ENCODE assay signal across 1 cellular context in the genomic region with DNA sequence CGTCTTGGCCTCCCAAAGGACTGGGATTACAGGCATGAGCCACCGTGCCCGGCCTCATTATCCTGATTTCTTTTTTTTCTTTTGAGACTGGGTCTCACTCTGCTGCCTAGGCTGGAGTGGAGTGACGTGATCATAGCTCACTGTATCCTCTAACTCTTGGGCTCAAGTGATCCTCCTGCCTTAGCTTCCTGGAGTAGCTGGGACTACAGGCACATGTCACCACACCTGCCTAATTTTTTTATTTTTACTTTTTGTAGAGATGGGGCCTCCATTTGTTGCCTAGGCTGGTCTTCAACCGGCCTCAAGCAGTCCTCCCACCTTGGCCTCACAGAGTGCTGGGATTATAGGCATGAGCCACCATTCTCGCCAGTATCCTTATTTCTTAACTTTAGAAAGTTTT.
TF ChIP-seq lines count a peak whose summit lies in the region.

No MANE protein-coding gene starts in this region.

TF ChIP-seq in HepG2, 621 proteins besides CTCF, POLR2A, EP300 and RAD21:
- 0 out of 2 replicates have a peak, but pooled peaks have one; percentile 20 for TF ChIP-seq NFKBIZ (CRISPR knock-in tag; IDR thresholded peaks at IDR 0.05)
- TF ChIP-seq, protein P1, sequence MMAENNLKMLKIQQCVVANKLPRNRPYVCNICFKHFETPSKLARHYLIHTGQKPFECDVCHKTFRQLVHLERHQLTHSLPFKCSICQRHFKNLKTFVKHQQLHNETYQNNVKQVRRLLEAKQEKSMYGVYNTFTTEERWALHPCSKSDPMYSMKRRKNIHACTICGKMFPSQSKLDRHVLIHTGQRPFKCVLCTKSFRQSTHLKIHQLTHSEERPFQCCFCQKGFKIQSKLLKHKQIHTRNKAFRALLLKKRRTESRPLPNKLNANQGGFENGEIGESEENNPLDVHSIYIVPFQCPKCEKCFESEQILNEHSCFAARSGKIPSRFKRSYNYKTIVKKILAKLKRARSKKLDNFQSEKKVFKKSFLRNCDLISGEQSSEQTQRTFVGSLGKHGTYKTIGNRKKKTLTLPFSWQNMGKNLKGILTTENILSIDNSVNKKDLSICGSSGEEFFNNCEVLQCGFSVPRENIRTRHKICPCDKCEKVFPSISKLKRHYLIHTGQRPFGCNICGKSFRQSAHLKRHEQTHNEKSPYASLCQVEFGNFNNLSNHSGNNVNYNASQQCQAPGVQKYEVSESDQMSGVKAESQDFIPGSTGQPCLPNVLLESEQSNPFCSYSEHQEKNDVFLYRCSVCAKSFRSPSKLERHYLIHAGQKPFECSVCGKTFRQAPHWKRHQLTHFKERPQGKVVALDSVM (CRISPR knock-in tag; IDR thresholded peaks at IDR 0.05): peak; percentile 67
- TF ChIP-seq GATA4 (IDR thresholded peaks at IDR 0.05; ENCODE audit: borderline replicate concordance, low read depth): no peak
- 0 out of 2 replicates have a peak, but pooled peaks have one; percentile 52 for TF ChIP-seq SMAD1 (CRISPR knock-in tag; IDR thresholded peaks at IDR 0.05; ENCODE audit: borderline replicate concordance, low read depth)
- TF ChIP-seq, protein P2, sequence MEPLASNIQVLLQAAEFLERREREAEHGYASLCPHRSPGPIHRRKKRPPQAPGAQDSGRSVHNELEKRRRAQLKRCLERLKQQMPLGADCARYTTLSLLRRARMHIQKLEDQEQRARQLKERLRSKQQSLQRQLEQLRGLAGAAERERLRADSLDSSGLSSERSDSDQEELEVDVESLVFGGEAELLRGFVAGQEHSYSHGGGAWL (CRISPR knock-in tag; IDR thresholded peaks at IDR 0.05): 0 out of 2 replicates have a peak, but pooled peaks have one; percentile 1
- TF ChIP-seq, protein P3, sequence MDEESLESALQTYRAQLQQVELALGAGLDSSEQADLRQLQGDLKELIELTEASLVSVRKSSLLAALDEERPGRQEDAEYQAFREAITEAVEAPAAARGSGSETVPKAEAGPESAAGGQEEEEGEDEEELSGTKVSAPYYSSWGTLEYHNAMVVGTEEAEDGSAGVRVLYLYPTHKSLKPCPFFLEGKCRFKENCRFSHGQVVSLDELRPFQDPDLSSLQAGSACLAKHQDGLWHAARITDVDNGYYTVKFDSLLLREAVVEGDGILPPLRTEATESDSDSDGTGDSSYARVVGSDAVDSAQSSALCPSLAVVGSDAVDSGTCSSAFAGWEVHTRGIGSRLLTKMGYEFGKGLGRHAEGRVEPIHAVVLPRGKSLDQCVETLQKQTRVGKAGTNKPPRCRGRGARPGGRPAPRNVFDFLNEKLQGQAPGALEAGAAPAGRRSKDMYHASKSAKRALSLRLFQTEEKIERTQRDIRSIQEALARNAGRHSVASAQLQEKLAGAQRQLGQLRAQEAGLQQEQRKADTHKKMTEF (CRISPR knock-in tag; IDR thresholded peaks at IDR 0.05): 0 out of 2 replicates have a peak, but pooled peaks have one; percentile 8
TF ChIP-seq in HepG2: peak in this region for 5.
